ENCODE assay signal across 8 cellular contexts in the genomic region with DNA sequence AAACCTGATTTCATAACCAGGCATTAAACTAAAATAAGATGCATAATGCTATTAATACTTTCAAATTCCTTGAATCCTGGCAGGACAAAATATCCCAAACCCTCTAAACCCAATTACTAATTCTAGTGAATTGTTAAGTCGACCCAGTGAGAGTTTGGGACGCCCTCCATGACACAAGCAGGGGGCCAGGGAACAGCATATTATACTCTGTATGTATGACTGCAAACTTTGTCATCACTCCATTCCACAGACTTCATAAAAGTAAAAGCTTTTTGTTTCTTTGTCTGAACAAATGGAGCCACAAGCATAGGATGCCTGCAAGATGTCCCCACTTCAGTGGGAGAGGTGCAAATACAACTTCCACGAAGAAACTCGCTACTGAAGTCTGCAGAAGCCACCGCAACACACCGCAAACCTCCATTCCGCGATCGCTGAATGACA.
DNase-seq lines count a peak whose midpoint lies in the region; ATAC-seq lines count a peak whose summit lies in the region.

No MANE protein-coding gene starts in this region.

- peak overlapping the region; percentile 91; the same call in 1 of the 2 replicates for H3K4me3 ChIP-seq in iPS DF 6.9 (ENCODE audit: low read length)

- H3K36me3 ChIP-seq in iPS DF 6.9 (ENCODE audit: control insufficient read depth, insufficient read depth, low read length), result no peaks in the 10 kb centered on the region

- no peak for ATAC-seq in GM19397 (IDR thresholded peaks at IDR 0.05; ENCODE audit: unreplicated experiment)

- no CpG with 5 or more reads among the region's 9 CpGs for WGBS in iPS DF 6.9 (ENCODE audit: insufficient coverage, insufficient read length)

- peak; percentile 45 for DNase-seq in DMS79 treated with DMSO at 0.1 percent for 48 hours (lab: John Stamatoyannopoulos, UW)
- no peak for DNase-seq in DMS79 (lab: John Stamatoyannopoulos, UW)
- peak; percentile 82 to 83 for DNase-seq in activated T-cell treated with anti-CD3 and anti-CD28 coated beads, Interleukin-2, amount 50 U/mL, for 48 hours
- DNase-seq in iPS DF 6.9 (ENCODE audit: low read depth, low spot score), result no peak
- peak; percentile 43 for DNase-seq in stimulated activated CD4-positive, alpha-beta T cell treated with anti-CD3 and anti-CD28 coated beads, Interleukin-4, amount 100 ng/mL, for 1 hour
- DNase-seq in ecto neural progenitor cell (ENCODE audit: low spot score), result no peak
- no peak for DNase-seq in NCI-H526 treated with DMSO at 0.1 percent for 48 hours (lab: John Stamatoyannopoulos, UW)

- no peak overlapping the region for H3K27ac ChIP-seq in iPS DF 6.9 (ENCODE audit: low read length)

- H3K4me1 ChIP-seq in iPS DF 6.9 (ENCODE audit: control insufficient read depth, insufficient read depth, low read length), result 0 out of 2 replicates have a peak, but pooled peaks cover 2% of the 10 kb centered on the region

- no peaks in the 10 kb centered on the region for H3K9me3 ChIP-seq in iPS DF 6.9 (ENCODE audit: control insufficient read depth, insufficient read depth, low read length)

- H3K27me3 ChIP-seq in iPS DF 6.9 (ENCODE audit: control insufficient read depth, insufficient read depth, low read length), result no peaks in the 10 kb centered on the region

Comparison
In these comparisons a context has a peak if more than half of its experiments do, and no peak if none do; other contexts are left out.
1. DNase-seq: peak in DMS79 treated with DMSO at 0.1 percent for 48 hours (single experiment), activated T-cell treated with anti-CD3 and anti-CD28 coated beads, Interleukin-2, amount 50 U/mL, for 48 hours (2 of 2) and stimulated activated CD4-positive, alpha-beta T cell treated with anti-CD3 and anti-CD28 coated beads, Interleukin-4, amount 100 ng/mL, for 1 hour (single experiment); none in DMS79 (single experiment), iPS DF 6.9 (single experiment), ecto neural progenitor cell (single experiment) and NCI-H526 treated with DMSO at 0.1 percent for 48 hours (single experiment).